In genomic region chr7:11833431-11833830, GRCh38 we compare ENCODE assay signal across 11 cellular contexts. TPM values are rescaled to one million over a fixed set of nuclear protein-coding genes. Genes with fewer than 3 reads are reported as not detected.
DNase-seq lines count a peak whose midpoint lies in the region; ATAC-seq and TF ChIP-seq lines count a peak whose summit lies in the region.
"Had no signal": no experiment of that assay in that cellular context is flagged by ENCODE, and none has a peak within 500 bp of the region (broad histone marks: within the 10 kb centered on the region; RNA-seq: fewer than 3 reads in every experiment).

No MANE protein-coding gene starts in this region.

- H3K36me3 ChIP-seq in HAP-1 (replicated peaks): no peaks in the 10 kb centered on the region; the same call in 1 of the 2 replicates

- peak overlapping the region; percentile 15 for H3K4me3 Mint-ChIP-seq in neural crest cell
- no peak overlapping the region for H3K4me3 Mint-ChIP-seq in activated CD4-positive, alpha-beta T cell treated with anti-CD3 and anti-CD28 coated beads, Interleukin-2, amount 10 ng/mL, durations not matched to agents 24 days and 14 days
- H3K4me3 Mint-ChIP-seq: naive thymus-derived CD8-positive, alpha-beta T cell; stimulated activated effector memory CD8-positive, alpha-beta T cell treated with anti-CD3 and anti-CD28 coated beads, Interleukin-12 subunit alpha, Interleukin-12 subunit beta, amount 100 ng/mL, for 72 hours had no signal

- DNase-seq in HAP-1 (ENCODE audit: low spot score in 2 of 2) (peak; percentile 26 to 38), NCI-H187 treated with DMSO at 0.1 percent for 48 hours (lab: John Stamatoyannopoulos, UW) (peak; percentile 55), SHP77 treated with DMSO at 0.1 percent for 48 hours (lab: John Stamatoyannopoulos, UW) (peak; percentile 82), neural crest cell (ENCODE audit: low read depth, low spot score) (no peak), pons (ENCODE audit: low spot score) (no peak), SKM-1 (lab: John Stamatoyannopoulos, UW; ENCODE audit: unreplicated experiment) (no peak)
- no peak for DNase-seq in activated CD4-positive, alpha-beta T cell treated with anti-CD3 and anti-CD28 coated beads, Interleukin-2, amount 10 ng/mL, durations not matched to agents 24 days and 14 days
- DNase-seq: activated gamma-delta T cell treated with Interleukin-2 at 50 U/mL for 16 hours; naive thymus-derived CD8-positive, alpha-beta T cell had no signal

- ATAC-seq in GM18858 (IDR thresholded peaks at IDR 0.05; ENCODE audit: unreplicated experiment): no peak
- ATAC-seq: naive thymus-derived CD8-positive, alpha-beta T cell; stimulated activated effector memory CD8-positive, alpha-beta T cell treated with anti-CD3 and anti-CD28 coated beads, Interleukin-12 subunit alpha, Interleukin-12 subunit beta, amount 100 ng/mL, for 72 hours had no signal

- H3K4me3 ChIP-seq in HAP-1: no peak overlapping the region

- H3K4me1 Mint-ChIP-seq in neural crest cell: peaks cover 22% of the 10 kb centered on the region
- peaks cover 12% of the 10 kb centered on the region for H3K4me1 Mint-ChIP-seq in activated CD4-positive, alpha-beta T cell treated with anti-CD3 and anti-CD28 coated beads, Interleukin-2, amount 10 ng/mL, durations not matched to agents 24 days and 14 days
- H3K4me1 Mint-ChIP-seq: stimulated activated effector memory CD8-positive, alpha-beta T cell treated with anti-CD3 and anti-CD28 coated beads, Interleukin-12 subunit alpha, Interleukin-12 subunit beta, amount 100 ng/mL, for 72 hours had no signal

- TF ChIP-seq CTCF in neural crest cell (conservative IDR thresholded peaks at IDR 0.05): no peak

- intact Hi-C loops in activated CD4-positive, alpha-beta T cell treated with anti-CD3 and anti-CD28 coated beads, Interleukin-2, amount 10 ng/mL, durations not matched to agents 24 days and 14 days (cut with micrococcal nuclease): loop anchor here (5.0 to 10.0 kb wide), 2 partner anchors 491 to 659 kb away; no protein-coding TSS in a partner anchor

- H3K9me3 Mint-ChIP-seq in neural crest cell: no peaks in the 10 kb centered on the region
- no peaks in the 10 kb centered on the region for H3K9me3 Mint-ChIP-seq in activated CD4-positive, alpha-beta T cell treated with anti-CD3 and anti-CD28 coated beads, Interleukin-2, amount 10 ng/mL, durations not matched to agents 24 days and 14 days

- in situ Hi-C loops in HAP-1 (cut with MboI; ENCODE audit: low sequenced_read_pairs): loop anchor here (10.0 to 25.0 kb wide), 4 partner anchors 229 to 654 kb away; no protein-coding TSS in a partner anchor

- H3K27ac Mint-ChIP-seq in neural crest cell (ENCODE audit: unreplicated experiment): no peak overlapping the region
- no peak overlapping the region for H3K27ac Mint-ChIP-seq in activated CD4-positive, alpha-beta T cell treated with anti-CD3 and anti-CD28 coated beads, Interleukin-2, amount 10 ng/mL, durations not matched to agents 24 days and 14 days
- H3K27ac Mint-ChIP-seq: naive thymus-derived CD8-positive, alpha-beta T cell; stimulated activated effector memory CD8-positive, alpha-beta T cell treated with anti-CD3 and anti-CD28 coated beads, Interleukin-12 subunit alpha, Interleukin-12 subunit beta, amount 100 ng/mL, for 72 hours had no signal

- no peaks in the 10 kb centered on the region for H3K36me3 Mint-ChIP-seq in neural crest cell (ENCODE audit: low read depth)
- H3K36me3 Mint-ChIP-seq in activated CD4-positive, alpha-beta T cell treated with anti-CD3 and anti-CD28 coated beads, Interleukin-2, amount 10 ng/mL, durations not matched to agents 24 days and 14 days (ENCODE audit: low read depth): no peaks in the 10 kb centered on the region
- H3K36me3 Mint-ChIP-seq: naive thymus-derived CD8-positive, alpha-beta T cell; stimulated activated effector memory CD8-positive, alpha-beta T cell treated with anti-CD3 and anti-CD28 coated beads, Interleukin-12 subunit alpha, Interleukin-12 subunit beta, amount 100 ng/mL, for 72 hours had no signal

- H3K27me3 ChIP-seq in HAP-1 (ENCODE audit: low read depth): no peaks in the 10 kb centered on the region

- no peaks in the 10 kb centered on the region; the same call in 1 of the 2 replicates for H3K9me3 ChIP-seq in HAP-1

- H3K27me3 Mint-ChIP-seq in neural crest cell (ENCODE audit: low read depth): peaks cover 20% of the 10 kb centered on the region
- peaks cover 40% of the 10 kb centered on the region for H3K27me3 Mint-ChIP-seq in activated CD4-positive, alpha-beta T cell treated with anti-CD3 and anti-CD28 coated beads, Interleukin-2, amount 10 ng/mL, durations not matched to agents 24 days and 14 days

- H3K4me1 ChIP-seq in HAP-1: peaks cover 19% of the 10 kb centered on the region

RNA-seq across cellular contexts. Expression of gene THSD7A, which starts 1.4 kb away (rescaled TPM):
- 4.8 and 5.5 TPM in 2 replicates for total RNA-seq in neural crest cell
- not detected in 2 replicates for total RNA-seq in activated CD4-positive, alpha-beta T cell treated with anti-CD3 and anti-CD28 coated beads, Interleukin-2, amount 10 ng/mL, durations not matched to agents 24 days and 14 days
- total RNA-seq: naive thymus-derived CD8-positive, alpha-beta T cell had no signal

Comparison
In these comparisons a context has a peak if more than half of its experiments do, and no peak if none do; other contexts are left out.
1. DNase-seq: peak in HAP-1 (2 of 2), NCI-H187 treated with DMSO at 0.1 percent for 48 hours (single experiment) and SHP77 treated with DMSO at 0.1 percent for 48 hours (single experiment); none in neural crest cell (single experiment), pons (single experiment), SKM-1 (single experiment) and activated CD4-positive, alpha-beta T cell treated with anti-CD3 and anti-CD28 coated beads, Interleukin-2, amount 10 ng/mL, durations not matched to agents 24 days and 14 days (single experiment).